In genomic region chr16:27312580-27313421, GRCh38 we compare ENCODE assay signal across 1 cellular context.
TF ChIP-seq lines count a peak whose summit lies in the region.

No MANE protein-coding gene starts in this region.

TF ChIP-seq in HEK293, 187 proteins besides CTCF, POLR2A, EP300 and RAD21 (continued from another document):
- no peak for TF ChIP-seq ZNF18 (tag by site-specific recombination; IDR thresholded peaks at IDR 0.05)
- TF ChIP-seq ZNF585B (tag by site-specific recombination; IDR thresholded peaks at IDR 0.05), result no peak
- no peak for TF ChIP-seq ZNF121 (tag by site-specific recombination; IDR thresholded peaks at IDR 0.05)
- TF ChIP-seq ZIC2 (tag by site-specific recombination; IDR thresholded peaks at IDR 0.05), result peak; percentile 55
- TF ChIP-seq ZNF16 (tag by site-specific recombination; IDR thresholded peaks at IDR 0.05; ENCODE audit: low read depth), result no peak
- TF ChIP-seq ZNF426 (tag by site-specific recombination; IDR thresholded peaks at IDR 0.05), result no peak
TF ChIP-seq in HEK293: peak in this region for 2.
